In the genomic region with DNA sequence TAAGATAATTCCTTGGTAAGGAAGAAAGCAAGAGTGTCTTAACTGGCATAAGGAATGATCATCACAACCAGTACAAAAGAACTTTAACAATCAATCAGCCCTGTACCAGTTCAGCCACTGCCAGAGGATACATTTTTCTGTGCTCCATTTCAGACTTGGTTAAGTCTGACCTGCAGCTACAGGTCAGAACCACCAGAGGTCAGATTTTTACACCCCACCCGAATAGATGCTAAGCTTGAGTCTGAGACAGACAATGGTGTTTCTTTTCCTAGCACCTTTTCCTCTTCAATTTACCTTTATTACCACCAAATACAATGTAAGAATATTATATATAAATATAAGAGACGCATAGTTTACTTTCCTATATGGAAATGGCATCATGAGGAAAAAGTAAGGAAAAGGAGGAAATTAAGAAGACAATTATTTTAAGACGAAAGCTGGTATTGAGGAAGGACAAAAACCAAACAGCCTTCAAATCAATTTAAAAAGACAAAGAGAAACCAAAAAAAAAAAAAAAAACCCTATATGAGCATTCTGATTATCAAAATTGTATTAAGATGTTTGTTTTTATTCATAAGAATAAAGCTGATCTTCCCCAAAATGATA, we compare ENCODE assay signal across 8 cellular contexts.
A peak's percentile ranks its signal among the peaks of the same experiment; 100 is the strongest.
DNase-seq lines count a peak whose midpoint lies in the region; ATAC-seq and TF ChIP-seq lines count a peak whose summit lies in the region.

No MANE protein-coding gene starts in this region.

- H3K27me3 Mint-ChIP-seq in progenitor cell of endocrine pancreas: peaks cover 7% of the 10 kb centered on the region

- no peak overlapping the region for H3K27ac Mint-ChIP-seq in progenitor cell of endocrine pancreas

- TF ChIP-seq CTCF in foreskin fibroblast (IDR thresholded peaks at IDR 0.05; ENCODE audit: low read depth, low read length) (peak; percentile 88), progenitor cell of endocrine pancreas (IDR thresholded peaks at IDR 0.05; ENCODE audit: unreplicated experiment) (peak; percentile 86), lower leg skin (IDR thresholded peaks at IDR 0.05) (no peak)

- WGBS in lower leg skin, 2 donors: 39 to 46% methylated on average over 3 of the region's 3 CpGs

- intact Hi-C loops in Right ventricle myocardium inferior (cut with DNase I) (loop anchor here (5.0 to 10.0 kb wide), 2 partner anchors 324 to 426 kb away; partner anchors contain the start of gene EDNRA), cardiac septum (cut with DNase I) (loop anchor here (2.0 kb wide), 1 partner anchor 430 kb away; no protein-coding TSS in a partner anchor), lower leg skin (cut with DNase I; ENCODE audit: low total_unique reads) (loop anchor here (10.0 kb wide), 1 partner anchor 1206 kb away; no protein-coding TSS in a partner anchor)

- no peaks in the 10 kb centered on the region for H3K36me3 Mint-ChIP-seq in progenitor cell of endocrine pancreas (ENCODE audit: insufficient read depth)

- peaks cover 10% of the 10 kb centered on the region for H3K4me1 Mint-ChIP-seq in progenitor cell of endocrine pancreas (ENCODE audit: low read depth)

- no peak overlapping the region for H3K4me3 ChIP-seq in foreskin fibroblast (ENCODE audit: low read depth in 1 of 2, low read length in 2 of 2)
- no peak overlapping the region for H3K4me3 ChIP-seq in lower leg skin (ENCODE audit: low read depth, poor library complexity, severe bottlenecking)

- no peak overlapping the region for H3K4me3 Mint-ChIP-seq in progenitor cell of endocrine pancreas (ENCODE audit: low read depth)

- DNase-seq in Right ventricle myocardium inferior (ENCODE audit: missing footprints) (no peak), cardiac septum (ENCODE audit: low spot score) (no peak), HK-2 (ENCODE audit: unreplicated experiment) (peak; percentile 15), foreskin fibroblast (peak; percentile 52 to 82), progenitor cell of endocrine pancreas (ENCODE audit: low spot score, unreplicated experiment) (no peak), lower leg skin (ENCODE audit: low spot score in 2 of 2) (no peak)

- no peak for TF ChIP-seq POLR2A in lower leg skin (IDR thresholded peaks at IDR 0.05)

- peak; percentile 59 for ATAC-seq in Right ventricle myocardium inferior
- ATAC-seq in GM21576 (IDR thresholded peaks at IDR 0.05; ENCODE audit: unreplicated experiment): peak; percentile 88
- peak; percentile 73 for ATAC-seq in SK-N-SH treated with all-trans-retinoic acid at 6 μM for 48 hours

- H3K9me3 Mint-ChIP-seq in progenitor cell of endocrine pancreas (ENCODE audit: low read depth): no peaks in the 10 kb centered on the region

TF ChIP-seq in SK-N-SH treated with all-trans-retinoic acid at 6 μM for 48 hours, 23 proteins besides CTCF, POLR2A, EP300 and RAD21:
- no peak for TF ChIP-seq OSR1 (CRISPR knock-in tag; IDR thresholded peaks at IDR 0.05)
- TF ChIP-seq, protein P1, sequence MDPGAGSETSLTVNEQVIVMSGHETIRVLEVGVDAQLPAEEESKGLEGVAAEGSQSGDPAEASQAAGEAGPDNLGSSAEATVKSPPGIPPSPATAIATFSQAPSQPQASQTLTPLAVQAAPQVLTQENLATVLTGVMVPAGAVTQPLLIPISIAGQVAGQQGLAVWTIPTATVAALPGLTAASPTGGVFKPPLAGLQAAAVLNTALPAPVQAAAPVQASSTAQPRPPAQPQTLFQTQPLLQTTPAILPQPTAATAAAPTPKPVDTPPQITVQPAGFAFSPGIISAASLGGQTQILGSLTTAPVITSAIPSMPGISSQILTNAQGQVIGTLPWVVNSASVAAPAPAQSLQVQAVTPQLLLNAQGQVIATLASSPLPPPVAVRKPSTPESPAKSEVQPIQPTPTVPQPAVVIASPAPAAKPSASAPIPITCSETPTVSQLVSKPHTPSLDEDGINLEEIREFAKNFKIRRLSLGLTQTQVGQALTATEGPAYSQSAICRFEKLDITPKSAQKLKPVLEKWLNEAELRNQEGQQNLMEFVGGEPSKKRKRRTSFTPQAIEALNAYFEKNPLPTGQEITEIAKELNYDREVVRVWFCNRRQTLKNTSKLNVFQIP (CRISPR knock-in tag; IDR thresholded peaks at IDR 0.05; ENCODE audit: borderline replicate concordance, low read depth): no peak
- no peak for TF ChIP-seq PATZ1 (CRISPR knock-in tag; IDR thresholded peaks at IDR 0.05; ENCODE audit: borderline replicate concordance)
- TF ChIP-seq, protein P2, sequence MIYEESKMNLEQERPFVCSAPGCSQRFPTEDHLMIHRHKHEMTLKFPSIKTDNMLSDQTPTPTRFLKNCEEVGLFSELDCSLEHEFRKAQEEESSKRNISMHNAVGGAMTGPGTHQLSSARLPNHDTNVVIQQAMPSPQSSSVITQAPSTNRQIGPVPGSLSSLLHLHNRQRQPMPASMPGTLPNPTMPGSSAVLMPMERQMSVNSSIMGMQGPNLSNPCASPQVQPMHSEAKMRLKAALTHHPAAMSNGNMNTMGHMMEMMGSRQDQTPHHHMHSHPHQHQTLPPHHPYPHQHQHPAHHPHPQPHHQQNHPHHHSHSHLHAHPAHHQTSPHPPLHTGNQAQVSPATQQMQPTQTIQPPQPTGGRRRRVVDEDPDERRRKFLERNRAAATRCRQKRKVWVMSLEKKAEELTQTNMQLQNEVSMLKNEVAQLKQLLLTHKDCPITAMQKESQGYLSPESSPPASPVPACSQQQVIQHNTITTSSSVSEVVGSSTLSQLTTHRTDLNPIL (CRISPR knock-in tag; IDR thresholded peaks at IDR 0.05; ENCODE audit: low read depth): no peak
- TF ChIP-seq ZC3H10 (CRISPR knock-in tag; IDR thresholded peaks at IDR 0.05): no peak
- no peak for TF ChIP-seq TOX (CRISPR knock-in tag; IDR thresholded peaks at IDR 0.05; ENCODE audit: borderline replicate concordance)
- no peak for TF ChIP-seq SNAI2 (CRISPR knock-in tag; IDR thresholded peaks at IDR 0.05)
- TF ChIP-seq BACH2 (CRISPR knock-in tag; IDR thresholded peaks at IDR 0.05; ENCODE audit: borderline replicate concordance): no peak

Comparison
In these comparisons a context has a peak if more than half of its experiments do, and no peak if none do; other contexts are left out.
1. DNase-seq: peak in HK-2 (single experiment) and foreskin fibroblast (2 of 2); none in Right ventricle myocardium inferior (single experiment), cardiac septum (single experiment), progenitor cell of endocrine pancreas (single experiment) and lower leg skin (0 of 2).
2. CTCF ChIP-seq: peak in foreskin fibroblast (single experiment) and progenitor cell of endocrine pancreas (single experiment); none in lower leg skin (0 of 3).
3. Peak in every context shown above with its lines, with median percentiles within 50 percentile points of each other: ATAC-seq.